8 cellular contexts compared by ENCODE assay signal in genomic region chr11:62601114-62601363, GRCh38. TPM values are rescaled to one million over a fixed set of nuclear protein-coding genes. Genes with fewer than 3 reads are reported as not detected.
DNase-seq lines count a peak whose midpoint lies in the region; ATAC-seq and TF ChIP-seq lines count a peak whose summit lies in the region.

No MANE protein-coding gene starts in this region.

- no peaks in the 10 kb centered on the region for H3K27me3 Mint-ChIP-seq in stimulated activated naive B cell treated with anti-CD40 and anti-IgM and Interleukin-4, amounts not matched to agents 10 μg/mL and 1 μg/mL and 100 μg/mL, for 72 hours

- 0 to 1% methylated on average over 16 to 31 of the region's 31 CpGs for WGBS in body of pancreas, 2 donors

- H3K9me3 ChIP-seq in OCI-LY1 (ENCODE audit: low read length): no peaks in the 10 kb centered on the region
- H3K9me3 ChIP-seq in body of pancreas: no peaks in the 10 kb centered on the region

- intact Hi-C loops in body of pancreas (cut with DNase I): no loop called here

- H3K4me1 Mint-ChIP-seq in stimulated activated naive B cell treated with anti-CD40 and anti-IgM and Interleukin-4, amounts not matched to agents 10 μg/mL and 1 μg/mL and 100 μg/mL, for 72 hours: peaks cover 46 to 63% of the 10 kb centered on the region in 2 donors

- DNase-seq in activated T-cell treated with anti-CD3 and anti-CD28 coated beads for 1 hour (ENCODE audit: low read depth) (peak; percentile 29), activated T-cell treated with anti-CD3 and anti-CD28 coated beads for 4 hours (no peak), body of pancreas (peak; percentile 48 to 51 (median 50)), kidney tubule cell (ENCODE audit: low spot score) (peak; percentile 43), DMS79 treated with DMSO at 0.1 percent for 48 hours (lab: John Stamatoyannopoulos, UW) (no peak)
- DNase-seq in stimulated activated naive B cell treated with anti-CD40 and anti-IgM and Interleukin-4, amounts not matched to agents 10 μg/mL and 1 μg/mL and 100 μg/mL, for 72 hours: peak; percentile 52

- peak overlapping the region; percentile 94 for H3K4me2 ChIP-seq in OCI-LY1 (ENCODE audit: low read length)

- TF ChIP-seq CTCF in OCI-LY1 (IDR thresholded peaks at IDR 0.05; ENCODE audit: low read length) (no peak), body of pancreas (IDR thresholded peaks at IDR 0.05) (no peak)

- H3K9me2 ChIP-seq in OCI-LY1 (ENCODE audit: low read depth, low read length): no peaks in the 10 kb centered on the region

- H3K9me3 Mint-ChIP-seq in stimulated activated naive B cell treated with anti-CD40 and anti-IgM and Interleukin-4, amounts not matched to agents 10 μg/mL and 1 μg/mL and 100 μg/mL, for 72 hours: peaks cover 2 to 3% of the 10 kb centered on the region in 2 donors

- H3K27me3 ChIP-seq in OCI-LY1 (ENCODE audit: insufficient read depth, low read length): no peaks in the 10 kb centered on the region
- H3K27me3 ChIP-seq in body of pancreas: no peaks in the 10 kb centered on the region

- no peak for TF ChIP-seq POLR2A in body of pancreas (IDR thresholded peaks at IDR 0.05)

- peak overlapping the region; percentile 90 to 93 for H3K4me3 Mint-ChIP-seq in stimulated activated naive B cell treated with anti-CD40 and anti-IgM and Interleukin-4, amounts not matched to agents 10 μg/mL and 1 μg/mL and 100 μg/mL, for 72 hours

- ATAC-seq in body of pancreas (peak; percentile 4), GM21737 (IDR thresholded peaks at IDR 0.05; ENCODE audit: unreplicated experiment) (no peak)
- ATAC-seq in stimulated activated naive B cell treated with anti-CD40 and anti-IgM and Interleukin-4, amounts not matched to agents 10 μg/mL and 1 μg/mL and 100 μg/mL, for 72 hours (replicated peaks): peak; percentile 18 to 19

- H3K36me3 ChIP-seq in OCI-LY1 (ENCODE audit: insufficient read depth, low read length) (peaks cover 87% of the 10 kb centered on the region), body of pancreas (replicated peaks in 1 of 2; ENCODE audit: insufficient read depth in 1 of 2, low read depth in 2 of 2) (peaks cover 0 to 12% of the 10 kb centered on the region in 2 donors)

- peaks cover 26% of the 10 kb centered on the region for H3K4me1 ChIP-seq in OCI-LY1 (ENCODE audit: insufficient read depth, low read length, severe bottlenecking)
- peaks cover 34% of the 10 kb centered on the region for H3K4me1 ChIP-seq in body of pancreas

- H3K4me3 ChIP-seq in OCI-LY1 (ENCODE audit: low read depth, low read length, poor library complexity, severe bottlenecking): peak overlapping the region; percentile 97
- H3K4me3 ChIP-seq in body of pancreas: peak overlapping the region; percentile 61 to 91

- H3K27ac Mint-ChIP-seq in stimulated activated naive B cell treated with anti-CD40 and anti-IgM and Interleukin-4, amounts not matched to agents 10 μg/mL and 1 μg/mL and 100 μg/mL, for 72 hours: peak overlapping the region; percentile 96

- H2AFZ ChIP-seq in OCI-LY1 (ENCODE audit: low read length): no peak overlapping the region

- H3K27ac ChIP-seq in OCI-LY1 (ENCODE audit: low read depth, low read length, poor library complexity, severe bottlenecking): peak overlapping the region; percentile 79
- H3K27ac ChIP-seq in body of pancreas: peak overlapping the region; percentile 84 to 97 (median 90)

- peak overlapping the region; percentile 100 for H3K9ac ChIP-seq in OCI-LY1 (ENCODE audit: low read length)

- H3K79me2 ChIP-seq in OCI-LY1 (ENCODE audit: insufficient read depth, low read length): peaks cover 27% of the 10 kb centered on the region

- no peaks in the 10 kb centered on the region for H3F3A ChIP-seq in OCI-LY1 (ENCODE audit: insufficient read depth, low read length)

- peaks cover 72 to 77% of the 10 kb centered on the region in 2 donors for H3K36me3 Mint-ChIP-seq in stimulated activated naive B cell treated with anti-CD40 and anti-IgM and Interleukin-4, amounts not matched to agents 10 μg/mL and 1 μg/mL and 100 μg/mL, for 72 hours

- no peaks in the 10 kb centered on the region for H4K20me1 ChIP-seq in OCI-LY1 (ENCODE audit: insufficient read depth, low read length)

RNA-seq across cellular contexts. Expression of gene MTA2, which starts 0.6 kb away (rescaled TPM):
- 10 to 100 TPM; 26.2 to 29.3 TPM for total RNA-seq in body of pancreas

RNA-seq across cellular contexts. Expression of gene TUT1, which starts 9.7 kb away (rescaled TPM):
- total RNA-seq in body of pancreas: 10 to 100 TPM; 10.1 to 11.2 TPM

RNA-seq across cellular contexts. Expression of gene EML3, which starts 11.5 kb away (rescaled TPM):
- total RNA-seq in body of pancreas: 10 to 100 TPM; 31.4 to 69.9 TPM

RNA-seq across cellular contexts. Expression of gene ROM1, which starts 12.0 kb away (rescaled TPM):
- 1 to 10 TPM; 1.8 to 4.0 TPM for total RNA-seq in body of pancreas

RNA-seq across cellular contexts. Expression of gene B3GAT3, which starts 20.7 kb away (rescaled TPM):
- total RNA-seq in body of pancreas: 10 to 100 TPM; 17.1 to 63.0 TPM

Comparison
In these comparisons a context has a peak if more than half of its experiments do, and no peak if none do; other contexts are left out.
1. DNase-seq: peak in activated T-cell treated with anti-CD3 and anti-CD28 coated beads for 1 hour (single experiment), body of pancreas (4 of 4), kidney tubule cell (single experiment) and stimulated activated naive B cell treated with anti-CD40 and anti-IgM and Interleukin-4, amounts not matched to agents 10 μg/mL and 1 μg/mL and 100 μg/mL, for 72 hours (single experiment); none in activated T-cell treated with anti-CD3 and anti-CD28 coated beads for 4 hours (single experiment) and DMS79 treated with DMSO at 0.1 percent for 48 hours (single experiment).